Comparison of ENCODE assay signal across 29 cellular contexts in genomic region chr14:82410064-82410463, GRCh38.
"Had no signal": no experiment of that assay in that cellular context is flagged by ENCODE, and none has a peak within 500 bp of the region (broad histone marks: within the 10 kb centered on the region; RNA-seq: fewer than 3 reads in every experiment).

No MANE protein-coding gene starts in this region.

- H3K9me3 ChIP-seq: adrenal gland, ascending aorta, body of pancreas, breast epithelium had no signal

- H3K36me3 ChIP-seq: adrenal gland, ascending aorta, brain microvascular endothelial cell, breast epithelium, cardiac muscle cell had no signal

- DNase-seq: activated effector memory CD4-positive, alpha-beta T cell treated with anti-CD3 and anti-CD28 coated beads, Interleukin-2, amount 50 U/mL, for 16 hours; activated effector memory CD4-positive, alpha-beta T cell treated with Interleukin-2 at 50 U/mL for 16 hours; activated gamma-delta T cell; activated gamma-delta T cell treated with Interleukin-2 at 50 U/mL for 16 hours; activated naive CD4-positive, alpha-beta T cell; activated naive CD4-positive, alpha-beta T cell treated with anti-CD3 and anti-CD28 coated beads for 36 hours; activated naive CD4-positive, alpha-beta T cell treated with anti-CD3 and anti-CD28 coated beads, Interleukin-2, amount 10 ng/mL, durations not matched to agents 7 days and 5 days; activated naive CD4-positive, alpha-beta T cell treated with anti-CD3 and anti-CD28 coated beads, Interleukin-2, amount 50 U/mL, for 16 hours; activated naive CD4-positive, alpha-beta T cell treated with Interleukin-2 at 50 U/mL for 16 hours; activated naive CD8-positive, alpha-beta T cell treated with anti-CD3 and anti-CD28 coated beads for 36 hours; activated naive CD8-positive, alpha-beta T cell treated with anti-CD3 and anti-CD28 coated beads, Interleukin-2, amount 10 ng/mL, durations not matched to agents 7 days and 5 days; activated naive CD8-positive, alpha-beta T cell treated with anti-CD3 and anti-CD28 coated beads, Interleukin-2, amount 50 U/mL, for 24 hours; activated T-cell treated with anti-CD3 and anti-CD28 coated beads, Interleukin-2, amount 50 U/mL, for 24 hours; activated T-cell treated with anti-CD3 and anti-CD28 coated beads, Interleukin-2, amount 50 U/mL, for 4 hours; activated T-cell treated with anti-CD3 and anti-CD28 coated beads, Interleukin-2, amount 50 U/mL, for 48 hours; activated T-cell treated with anti-CD3 and anti-CD28 coated beads, Interleukin-2, amount 50 U/mL, for 72 hours; adrenal gland; amniotic stem cell; amygdala; anterior cingulate cortex; aorta; body of pancreas; brain microvascular endothelial cell; caudate nucleus; central memory CD4-positive, alpha-beta T cell; cerebellar nuclear complex had no signal

- H3K27ac ChIP-seq: adrenal gland, ascending aorta, body of pancreas, brain microvascular endothelial cell, breast epithelium, cardiac muscle cell had no signal

- H3K27me3 ChIP-seq: adrenal gland, ascending aorta, body of pancreas, brain microvascular endothelial cell, breast epithelium, cardiac muscle cell had no signal

- H3K4me3 ChIP-seq: adrenal gland, ascending aorta, body of pancreas, breast epithelium, cardiac muscle cell had no signal

- H3K4me1 ChIP-seq: adrenal gland, ascending aorta, body of pancreas, breast epithelium had no signal
